ENCODE assay signal across 9 cellular contexts in genomic region chr22:38706885-38707180, GRCh38. TPM values are rescaled to one million over a fixed set of nuclear protein-coding genes. Genes with fewer than 3 reads are reported as not detected.
A peak's percentile ranks its signal among the peaks of the same experiment; 100 is the strongest.
DNase-seq lines count a peak whose midpoint lies in the region; ATAC-seq, FAIRE-seq and TF ChIP-seq lines count a peak whose summit lies in the region.
"Had no signal": no experiment of that assay in that cellular context is flagged by ENCODE, and none has a peak within 500 bp of the region (broad histone marks: within the 10 kb centered on the region; RNA-seq: fewer than 3 reads in every experiment).

No MANE protein-coding gene starts in this region.

- H3K9ac ChIP-seq in SK-N-SH (peak overlapping the region; percentile 84; the same call in 1 of the 2 replicates), stomach smooth muscle (ENCODE audit: low read length in 2 of 2) (peak overlapping the region; percentile 84 to 89)

- H3K27me3 Mint-ChIP-seq in immature natural killer cell (ENCODE audit: low read depth in 3 of 3): peaks cover 7 to 16% (median 10%) of the 10 kb centered on the region in 3 donors

- H3K79me2 ChIP-seq in SK-N-SH (ENCODE audit: insufficient read depth): peaks cover 54% of the 10 kb centered on the region

- peak overlapping the region; percentile 65 to 66 for H3K4me3 ChIP-seq in SK-N-SH (ENCODE audit: low read depth in 2 of 2, low read length in 1 of 2)
- H3K4me3 ChIP-seq in stomach smooth muscle (ENCODE audit: low read length in 2 of 2): peak overlapping the region; percentile 84 to 85

- peaks cover 43 to 62% of the 10 kb centered on the region in 2 donors for H3K4me1 Mint-ChIP-seq in immature natural killer cell

- peak overlapping the region; percentile 93 to 95 for H3K27ac Mint-ChIP-seq in activated naive CD4-positive, alpha-beta T cell treated with anti-CD3 and anti-CD28 coated beads, Interleukin-2, amount 50 U/mL, for 72 hours
- peak overlapping the region; percentile 89 to 97 (median 92) for H3K27ac Mint-ChIP-seq in immature natural killer cell

- H3K4me2 ChIP-seq in SK-N-SH: peak overlapping the region; percentile 77

- H3K9me3 Mint-ChIP-seq in activated naive CD4-positive, alpha-beta T cell treated with anti-CD3 and anti-CD28 coated beads, Interleukin-2, amount 50 U/mL, for 72 hours: no peaks in the 10 kb centered on the region
- no peaks in the 10 kb centered on the region for H3K9me3 Mint-ChIP-seq in immature natural killer cell

- CTCF ChIA-PET in SK-N-SH (lab: Yijun Ruan, JAX): interaction anchor here (1.1 to 1.7 kb wide), 2 partner anchors 25 to 26 kb away, joined by 6 to 7 read pairs; partner anchors contain the start of gene TOMM22

- H3K27ac ChIP-seq in SK-N-SH (ENCODE audit: low read depth in 2 of 2, low read length in 1 of 2): peak overlapping the region in 1 of 2 experiments; percentile 66; a peak in 2 of 4 replicates
- peak overlapping the region; percentile 90 for H3K27ac ChIP-seq in stomach smooth muscle (ENCODE audit: low read length)

- peaks cover 21% of the 10 kb centered on the region; the same call in 1 of the 2 replicates for H4K20me1 ChIP-seq in SK-N-SH (ENCODE audit: insufficient read depth)

- FAIRE-seq in GM19239 (lab: Jason Lieb, UNC): no peak
- FAIRE-seq: A204.1 had no signal

- ATAC-seq in SK-N-SH treated with all-trans-retinoic acid at 6 μM for 48 hours: no peak
- ATAC-seq in activated naive CD4-positive, alpha-beta T cell treated with anti-CD3 and anti-CD28 coated beads, Interleukin-2, amount 50 U/mL, for 72 hours: no peak

- no peak for TF ChIP-seq CTCF in SK-N-SH (IDR thresholded peaks at IDR 0.05)

- H3K36me3 Mint-ChIP-seq in activated naive CD4-positive, alpha-beta T cell treated with anti-CD3 and anti-CD28 coated beads, Interleukin-2, amount 50 U/mL, for 72 hours: peaks cover 23 to 41% of the 10 kb centered on the region in 2 donors
- H3K36me3 Mint-ChIP-seq in immature natural killer cell: peaks cover 0 to 8% (median 3%) of the 10 kb centered on the region in 3 donors

- H3K4me3 Mint-ChIP-seq in immature natural killer cell: peak overlapping the region; percentile 92 to 95 (median 93)

- H3K9me3 ChIP-seq in SK-N-SH: no peaks in the 10 kb centered on the region
- H3K9me3 ChIP-seq in stomach smooth muscle (ENCODE audit: control insufficient read depth in 2 of 2, low read length in 2 of 2): no peaks in the 10 kb centered on the region

- no peak for TF ChIP-seq RAD21 in SK-N-SH (IDR thresholded peaks at IDR 0.05; ENCODE audit: low read length)

- WGBS in SK-N-SH (ENCODE audit: low lambda C conversion rate): 4% methylated on average over 4 of the region's 4 CpGs

- H2AFZ ChIP-seq in SK-N-SH (ENCODE audit: low read depth): no peak overlapping the region

- H3K9me2 ChIP-seq in SK-N-SH: no peaks in the 10 kb centered on the region

- H3K36me3 ChIP-seq in SK-N-SH (replicated peaks in 1 of 2; ENCODE audit: control insufficient read depth in 1 of 2, insufficient read depth in 2 of 2, low read length in 1 of 2) (peaks cover 0 to 3% of the 10 kb centered on the region in 2 experiments), stomach smooth muscle (ENCODE audit: control insufficient read depth in 2 of 2, insufficient read depth in 2 of 2, low read length in 2 of 2) (peaks cover 2 to 11% of the 10 kb centered on the region in 2 donors)

- TF ChIP-seq EP300 in SK-N-SH (IDR thresholded peaks at IDR 0.05; ENCODE audit: borderline replicate concordance in 1 of 2, low read depth in 1 of 2, low read length in 1 of 2): no peak

- peaks cover 0 to 5% of the 10 kb centered on the region in 2 experiments; a peak in 2 of 4 replicates for H3K4me1 ChIP-seq in SK-N-SH (ENCODE audit: control insufficient read depth in 1 of 2, insufficient read depth in 2 of 2, low read depth in 1 of 2, low read length in 1 of 2)
- H3K4me1 ChIP-seq in stomach smooth muscle (ENCODE audit: control insufficient read depth, insufficient read depth, low read length): peaks cover 27% of the 10 kb centered on the region

- H3F3A ChIP-seq in SK-N-SH (replicated peaks; ENCODE audit: insufficient read depth): no peaks in the 10 kb centered on the region

- no peaks in the 10 kb centered on the region for H3K27me3 ChIP-seq in SK-N-SH (ENCODE audit: insufficient read depth)
- no peaks in the 10 kb centered on the region for H3K27me3 ChIP-seq in stomach smooth muscle (ENCODE audit: control insufficient read depth in 1 of 2, insufficient read depth in 2 of 2, low read length in 2 of 2)

- DNase-seq in SK-N-SH (no peak), immature natural killer cell (no peak), GM19239 (ENCODE audit: insufficient read length, low spot score) (no peak), GM19240 (ENCODE audit: insufficient read length, low spot score) (no peak), iPS-NIHi7 (ENCODE audit: extremely low spot score) (no peak)
- DNase-seq in activated naive CD4-positive, alpha-beta T cell treated with anti-CD3 and anti-CD28 coated beads, Interleukin-2, amount 50 U/mL, for 72 hours (ENCODE audit: low spot score in 2 of 2): no peak

- POLR2A ChIA-PET in SK-N-SH (lab: Yijun Ruan, JAX): no interaction called here

TF ChIP-seq in SK-N-SH, 30 proteins besides CTCF, POLR2A, EP300 and RAD21 (continues in another document):
- TF ChIP-seq TCF12 (IDR thresholded peaks at IDR 0.05) (no peak), GABPA (IDR thresholded peaks at IDR 0.05; ENCODE audit: low read depth) (no peak), MAX (IDR thresholded peaks at IDR 0.05; ENCODE audit: low read depth) (no peak), ELF1 (IDR thresholded peaks at IDR 0.05) (no peak)

TF ChIP-seq in SK-N-SH treated with all-trans-retinoic acid at 6 μM for 48 hours, 23 proteins besides CTCF, POLR2A, EP300 and RAD21 (continues in another document):
- TF ChIP-seq ESRRG (CRISPR knock-in tag; IDR thresholded peaks at IDR 0.05): no peak
- TF ChIP-seq OSR1 (CRISPR knock-in tag; IDR thresholded peaks at IDR 0.05): no peak
- no peak for TF ChIP-seq CSDC2 (CRISPR knock-in tag; IDR thresholded peaks at IDR 0.05)
- no peak for TF ChIP-seq ZC3H10 (CRISPR knock-in tag; IDR thresholded peaks at IDR 0.05)
- no peak for TF ChIP-seq ZFP30 (CRISPR knock-in tag; IDR thresholded peaks at IDR 0.05)
- no peak for TF ChIP-seq GLIS3 (CRISPR knock-in tag; IDR thresholded peaks at IDR 0.05)
- TF ChIP-seq, protein P1, sequence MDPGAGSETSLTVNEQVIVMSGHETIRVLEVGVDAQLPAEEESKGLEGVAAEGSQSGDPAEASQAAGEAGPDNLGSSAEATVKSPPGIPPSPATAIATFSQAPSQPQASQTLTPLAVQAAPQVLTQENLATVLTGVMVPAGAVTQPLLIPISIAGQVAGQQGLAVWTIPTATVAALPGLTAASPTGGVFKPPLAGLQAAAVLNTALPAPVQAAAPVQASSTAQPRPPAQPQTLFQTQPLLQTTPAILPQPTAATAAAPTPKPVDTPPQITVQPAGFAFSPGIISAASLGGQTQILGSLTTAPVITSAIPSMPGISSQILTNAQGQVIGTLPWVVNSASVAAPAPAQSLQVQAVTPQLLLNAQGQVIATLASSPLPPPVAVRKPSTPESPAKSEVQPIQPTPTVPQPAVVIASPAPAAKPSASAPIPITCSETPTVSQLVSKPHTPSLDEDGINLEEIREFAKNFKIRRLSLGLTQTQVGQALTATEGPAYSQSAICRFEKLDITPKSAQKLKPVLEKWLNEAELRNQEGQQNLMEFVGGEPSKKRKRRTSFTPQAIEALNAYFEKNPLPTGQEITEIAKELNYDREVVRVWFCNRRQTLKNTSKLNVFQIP (CRISPR knock-in tag; IDR thresholded peaks at IDR 0.05; ENCODE audit: borderline replicate concordance, low read depth): no peak
- no peak for TF ChIP-seq ISL1 (CRISPR knock-in tag; IDR thresholded peaks at IDR 0.05)

RNA-seq across cellular contexts. Expression of gene GTPBP1, which starts 1.1 kb away (rescaled TPM):
- polyA plus RNA-seq in SK-N-SH (2012; rRNA removed): 11.9 and 15.2 TPM in 2 replicates
- 8.8 and 10.2 TPM in 2 replicates for polyA plus RNA-seq in SK-N-SH (2012; cell fraction: cytosol; rRNA removed)
- polyA plus RNA-seq in SK-N-SH (2012; cell fraction: nucleus; rRNA removed): 33.8 and 37.1 TPM in 2 replicates
- total RNA-seq in activated naive CD4-positive, alpha-beta T cell treated with anti-CD3 and anti-CD28 coated beads, Interleukin-2, amount 50 U/mL, for 72 hours: 100 to 1,000 TPM; 109 to 142 TPM
- 10 to 100 TPM; 13.0 to 35.5 (median 15.4) TPM for polyA plus RNA-seq in immature natural killer cell

RNA-seq across cellular contexts. Expression of gene JOSD1, which starts 6.1 kb away (rescaled TPM):
- polyA plus RNA-seq in SK-N-SH (2012; rRNA removed) (17.8 and 23.0 TPM in 2 replicates), immature natural killer cell (10 to 100 TPM; 10.6 to 17.9 (median 11.2) TPM)
- 15.1 and 19.6 TPM in 2 replicates for polyA plus RNA-seq in SK-N-SH (2012; cell fraction: cytosol; rRNA removed)
- polyA plus RNA-seq in SK-N-SH (2012; cell fraction: nucleus; rRNA removed): 30.5 and 40.6 TPM in 2 replicates
- 10 to 100 TPM; 70.0 to 79.0 TPM for total RNA-seq in activated naive CD4-positive, alpha-beta T cell treated with anti-CD3 and anti-CD28 coated beads, Interleukin-2, amount 50 U/mL, for 72 hours

RNA-seq across cellular contexts. Expression of gene TOMM22, which starts 25.1 kb away (rescaled TPM):
- polyA plus RNA-seq in SK-N-SH (2012; rRNA removed): 33.1 and 33.6 TPM in 2 replicates
- 41.1 and 46.9 TPM in 2 replicates for polyA plus RNA-seq in SK-N-SH (2012; cell fraction: cytosol; rRNA removed)
- polyA plus RNA-seq in SK-N-SH (2012; cell fraction: nucleus; rRNA removed): 6.2 and 10.6 TPM in 2 replicates
- 100 to 1,000 TPM; 116 to 120 TPM for total RNA-seq in activated naive CD4-positive, alpha-beta T cell treated with anti-CD3 and anti-CD28 coated beads, Interleukin-2, amount 50 U/mL, for 72 hours
- 10 to 100 TPM; 56.0 to 94.4 (median 68.8) TPM for polyA plus RNA-seq in immature natural killer cell

RNA-seq across cellular contexts. Expression of gene SUN2, which starts 49.0 kb away (rescaled TPM):
- polyA plus RNA-seq in SK-N-SH (2012; rRNA removed) (9.0 and 10.2 TPM in 2 replicates), immature natural killer cell (100 to 1,000 TPM; 444 to 668 (median 473) TPM)
- 3.8 and 7.1 TPM in 2 replicates for polyA plus RNA-seq in SK-N-SH (2012; cell fraction: cytosol; rRNA removed)
- 13.5 and 20.8 TPM in 2 replicates for polyA plus RNA-seq in SK-N-SH (2012; cell fraction: nucleus; rRNA removed)
- total RNA-seq in activated naive CD4-positive, alpha-beta T cell treated with anti-CD3 and anti-CD28 coated beads, Interleukin-2, amount 50 U/mL, for 72 hours: 100 to 1,000 TPM; 142 to 241 TPM

RNA-seq across cellular contexts. Expression of gene CBY1, which starts 50.4 kb away (rescaled TPM):
- polyA plus RNA-seq in SK-N-SH (2012; rRNA removed): 21.8 and 23.4 TPM in 2 replicates
- 24.6 and 27.2 TPM in 2 replicates for polyA plus RNA-seq in SK-N-SH (2012; cell fraction: cytosol; rRNA removed)
- polyA plus RNA-seq in SK-N-SH (2012; cell fraction: nucleus; rRNA removed): 14.2 and 14.9 TPM in 2 replicates
- 10 to 100 TPM in 1 of 2 donors, 1 to 10 TPM in 1; 5.7 to 19.0 TPM for total RNA-seq in activated naive CD4-positive, alpha-beta T cell treated with anti-CD3 and anti-CD28 coated beads, Interleukin-2, amount 50 U/mL, for 72 hours
- 1 to 10 TPM; 1.0 to 5.1 (median 4.5) TPM for polyA plus RNA-seq in immature natural killer cell
